In genomic region chr10:129900825-129901224, GRCh38 we compare ENCODE assay signal across 29 cellular contexts.
"Had no signal": no experiment of that assay in that cellular context is flagged by ENCODE, and none has a peak within 500 bp of the region (broad histone marks: within the 10 kb centered on the region; RNA-seq: fewer than 3 reads in every experiment).

No MANE protein-coding gene starts in this region.

- H3K9me3 Mint-ChIP-seq: activated naive CD4-positive, alpha-beta T cell treated with anti-CD3 and anti-CD28 coated beads, Interleukin-2, amount 10 ng/mL, durations not matched to agents 7 days and 5 days; activated naive CD8-positive, alpha-beta T cell treated with anti-CD3 and anti-CD28 coated beads, Interleukin-2, amount 10 ng/mL, durations not matched to agents 7 days and 5 days had no signal

- H3K4me1 ChIP-seq: ascending aorta, colonic mucosa, parathyroid adenoma, transverse colon, uterus had no signal

- H3K27ac Mint-ChIP-seq: activated naive CD4-positive, alpha-beta T cell treated with anti-CD3 and anti-CD28 coated beads, Interleukin-2, amount 10 ng/mL, durations not matched to agents 7 days and 5 days; activated naive CD8-positive, alpha-beta T cell treated with anti-CD3 and anti-CD28 coated beads, Interleukin-2, amount 10 ng/mL, durations not matched to agents 7 days and 5 days; naive thymus-derived CD4-positive, alpha-beta T cell had no signal

- DNase-seq: activated CD4-positive, alpha-beta T cell treated with anti-CD3 and anti-CD28 coated beads for 48 hours; activated CD4-positive, alpha-beta T cell treated with anti-CD3 and anti-CD28 coated beads, Interleukin-2, amount 50 U/mL, for 48 hours; activated CD8-positive, alpha-beta memory T cell treated with anti-CD3 and anti-CD28 coated beads for 24 hours; activated effector memory CD4-positive, alpha-beta T cell treated with anti-CD3 and anti-CD28 coated beads, Interleukin-2, amount 50 U/mL, for 16 hours; activated naive CD4-positive, alpha-beta T cell treated with anti-CD3 and anti-CD28 coated beads, Interleukin-2, amount 10 ng/mL, durations not matched to agents 7 days and 5 days; activated naive CD8-positive, alpha-beta T cell treated with anti-CD3 and anti-CD28 coated beads, Interleukin-2, amount 10 ng/mL, durations not matched to agents 7 days and 5 days; cerebellar nuclear complex; colonic mucosa; effector CD8-positive, alpha-beta T cell; esophagus squamous epithelium; foreskin melanocyte; islet precursor cell; midbrain; naive thymus-derived CD4-positive, alpha-beta T cell; occipital lobe; stimulated activated CD4-positive, alpha-beta T cell treated with anti-CD3 and anti-CD28 coated beads, Interleukin-2, amount 100 ng/mL, for 48 hours; stimulated activated naive CD4-positive, alpha-beta T cell treated with Interleukin-2 at 50 U/mL for 16 hours; T-helper 9 cell; transverse colon; uterus; WERI-Rb-1 had no signal

- H3K36me3 ChIP-seq: ascending aorta, cardiac muscle cell, colonic mucosa, esophagus squamous epithelium, transverse colon, uterus, WERI-Rb-1 had no signal

- H3K79me2 ChIP-seq: parathyroid adenoma had no signal

- H3K27me3 ChIP-seq: ascending aorta, colonic mucosa, uterus had no signal

- ATAC-seq: activated CD4-positive, CD25-positive, alpha-beta regulatory T cell treated with anti-CD3 and anti-CD28 coated beads, Interleukin-2, amount 50 U/mL, for 24 hours; naive thymus-derived CD4-positive, alpha-beta T cell; psoas muscle had no signal

- H3K9ac ChIP-seq: parathyroid adenoma had no signal

- H3K36me3 Mint-ChIP-seq: activated naive CD4-positive, alpha-beta T cell treated with anti-CD3 and anti-CD28 coated beads, Interleukin-2, amount 10 ng/mL, durations not matched to agents 7 days and 5 days; activated naive CD8-positive, alpha-beta T cell treated with anti-CD3 and anti-CD28 coated beads, Interleukin-2, amount 10 ng/mL, durations not matched to agents 7 days and 5 days; naive thymus-derived CD4-positive, alpha-beta T cell had no signal

- H3K4me3 ChIP-seq: ascending aorta, cardiac muscle cell, colonic mucosa, esophagus squamous epithelium, psoas muscle, transverse colon, uterus had no signal

- H3K4me3 Mint-ChIP-seq: activated naive CD4-positive, alpha-beta T cell treated with anti-CD3 and anti-CD28 coated beads, Interleukin-2, amount 10 ng/mL, durations not matched to agents 7 days and 5 days; activated naive CD8-positive, alpha-beta T cell treated with anti-CD3 and anti-CD28 coated beads, Interleukin-2, amount 10 ng/mL, durations not matched to agents 7 days and 5 days; naive thymus-derived CD4-positive, alpha-beta T cell; neural crest cell had no signal

- FAIRE-seq: endometrium had no signal

- H3K4me1 Mint-ChIP-seq: activated naive CD4-positive, alpha-beta T cell treated with anti-CD3 and anti-CD28 coated beads, Interleukin-2, amount 10 ng/mL, durations not matched to agents 7 days and 5 days; activated naive CD8-positive, alpha-beta T cell treated with anti-CD3 and anti-CD28 coated beads, Interleukin-2, amount 10 ng/mL, durations not matched to agents 7 days and 5 days; naive thymus-derived CD4-positive, alpha-beta T cell had no signal

- H3K27ac ChIP-seq: ascending aorta, cardiac muscle cell, colonic mucosa, epithelial cell of prostate, esophagus squamous epithelium, parathyroid adenoma, psoas muscle, transverse colon, uterus, WERI-Rb-1 had no signal

- H2AFZ ChIP-seq: parathyroid adenoma had no signal

- H3K9me3 ChIP-seq: ascending aorta, colonic mucosa, esophagus squamous epithelium, psoas muscle, transverse colon, uterus had no signal
